1 cellular context compared by ENCODE assay signal in genomic region chr17:69327060-69327831, GRCh38.
A peak's percentile ranks its signal among the peaks of the same experiment; 100 is the strongest.
TF ChIP-seq lines count a peak whose summit lies in the region.

A gene with protein sequence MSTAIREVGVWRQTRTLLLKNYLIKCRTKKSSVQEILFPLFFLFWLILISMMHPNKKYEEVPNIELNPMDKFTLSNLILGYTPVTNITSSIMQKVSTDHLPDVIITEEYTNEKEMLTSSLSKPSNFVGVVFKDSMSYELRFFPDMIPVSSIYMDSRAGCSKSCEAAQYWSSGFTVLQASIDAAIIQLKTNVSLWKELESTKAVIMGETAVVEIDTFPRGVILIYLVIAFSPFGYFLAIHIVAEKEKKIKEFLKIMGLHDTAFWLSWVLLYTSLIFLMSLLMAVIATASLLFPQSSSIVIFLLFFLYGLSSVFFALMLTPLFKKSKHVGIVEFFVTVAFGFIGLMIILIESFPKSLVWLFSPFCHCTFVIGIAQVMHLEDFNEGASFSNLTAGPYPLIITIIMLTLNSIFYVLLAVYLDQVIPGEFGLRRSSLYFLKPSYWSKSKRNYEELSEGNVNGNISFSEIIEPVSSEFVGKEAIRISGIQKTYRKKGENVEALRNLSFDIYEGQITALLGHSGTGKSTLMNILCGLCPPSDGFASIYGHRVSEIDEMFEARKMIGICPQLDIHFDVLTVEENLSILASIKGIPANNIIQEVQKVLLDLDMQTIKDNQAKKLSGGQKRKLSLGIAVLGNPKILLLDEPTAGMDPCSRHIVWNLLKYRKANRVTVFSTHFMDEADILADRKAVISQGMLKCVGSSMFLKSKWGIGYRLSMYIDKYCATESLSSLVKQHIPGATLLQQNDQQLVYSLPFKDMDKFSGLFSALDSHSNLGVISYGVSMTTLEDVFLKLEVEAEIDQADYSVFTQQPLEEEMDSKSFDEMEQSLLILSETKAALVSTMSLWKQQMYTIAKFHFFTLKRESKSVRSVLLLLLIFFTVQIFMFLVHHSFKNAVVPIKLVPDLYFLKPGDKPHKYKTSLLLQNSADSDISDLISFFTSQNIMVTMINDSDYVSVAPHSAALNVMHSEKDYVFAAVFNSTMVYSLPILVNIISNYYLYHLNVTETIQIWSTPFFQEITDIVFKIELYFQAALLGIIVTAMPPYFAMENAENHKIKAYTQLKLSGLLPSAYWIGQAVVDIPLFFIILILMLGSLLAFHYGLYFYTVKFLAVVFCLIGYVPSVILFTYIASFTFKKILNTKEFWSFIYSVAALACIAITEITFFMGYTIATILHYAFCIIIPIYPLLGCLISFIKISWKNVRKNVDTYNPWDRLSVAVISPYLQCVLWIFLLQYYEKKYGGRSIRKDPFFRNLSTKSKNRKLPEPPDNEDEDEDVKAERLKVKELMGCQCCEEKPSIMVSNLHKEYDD (N-terminal part only) (minus strand): TSS chr17:69327133. CDS start chr17:69314415, 12,718 bp downstream.

TF ChIP-seq in K562, 482 proteins besides CTCF, POLR2A, EP300 and RAD21 (continued from another document and continues in another):
- TF ChIP-seq, protein P1, sequence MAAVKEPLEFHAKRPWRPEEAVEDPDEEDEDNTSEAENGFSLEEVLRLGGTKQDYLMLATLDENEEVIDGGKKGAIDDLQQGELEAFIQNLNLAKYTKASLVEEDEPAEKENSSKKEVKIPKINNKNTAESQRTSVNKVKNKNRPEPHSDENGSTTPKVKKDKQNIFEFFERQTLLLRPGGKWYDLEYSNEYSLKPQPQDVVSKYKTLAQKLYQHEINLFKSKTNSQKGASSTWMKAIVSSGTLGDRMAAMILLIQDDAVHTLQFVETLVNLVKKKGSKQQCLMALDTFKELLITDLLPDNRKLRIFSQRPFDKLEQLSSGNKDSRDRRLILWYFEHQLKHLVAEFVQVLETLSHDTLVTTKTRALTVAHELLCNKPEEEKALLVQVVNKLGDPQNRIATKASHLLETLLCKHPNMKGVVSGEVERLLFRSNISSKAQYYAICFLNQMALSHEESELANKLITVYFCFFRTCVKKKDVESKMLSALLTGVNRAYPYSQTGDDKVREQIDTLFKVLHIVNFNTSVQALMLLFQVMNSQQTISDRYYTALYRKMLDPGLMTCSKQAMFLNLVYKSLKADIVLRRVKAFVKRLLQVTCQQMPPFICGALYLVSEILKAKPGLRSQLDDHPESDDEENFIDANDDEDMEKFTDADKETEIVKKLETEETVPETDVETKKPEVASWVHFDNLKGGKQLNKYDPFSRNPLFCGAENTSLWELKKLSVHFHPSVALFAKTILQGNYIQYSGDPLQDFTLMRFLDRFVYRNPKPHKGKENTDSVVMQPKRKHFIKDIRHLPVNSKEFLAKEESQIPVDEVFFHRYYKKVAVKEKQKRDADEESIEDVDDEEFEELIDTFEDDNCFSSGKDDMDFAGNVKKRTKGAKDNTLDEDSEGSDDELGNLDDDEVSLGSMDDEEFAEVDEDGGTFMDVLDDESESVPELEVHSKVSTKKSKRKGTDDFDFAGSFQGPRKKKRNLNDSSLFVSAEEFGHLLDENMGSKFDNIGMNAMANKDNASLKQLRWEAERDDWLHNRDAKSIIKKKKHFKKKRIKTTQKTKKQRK (IDR thresholded peaks at IDR 0.05; ENCODE audit: borderline replicate concordance, low read depth, low read length): no peak
- TF ChIP-seq CBFA2T2 (conservative IDR thresholded peaks at IDR 0.05) (no peak), BCL6 (CRISPR knock-in tag; IDR thresholded peaks at IDR 0.05) (no peak), ZFX (CRISPR knock-in tag; IDR thresholded peaks at IDR 0.05) (peak; percentile 89), MAX (CRISPR knock-in tag; IDR thresholded peaks at IDR 0.05) (peak; percentile 58), ZBTB40 (IDR thresholded peaks at IDR 0.05) (no peak), ZBTB40 (CRISPR knock-in tag; IDR thresholded peaks at IDR 0.05) (no peak), DDX20 (tag; IDR thresholded peaks at IDR 0.05; ENCODE audit: low read depth) (no peak), POLR3G (IDR thresholded peaks at IDR 0.05; ENCODE audit: extremely low read depth, insufficient read length, insufficient replicate concordance) (no peak), KDM5B (IDR thresholded peaks at IDR 0.05; ENCODE audit: insufficient replicate concordance, low read depth, low read length) (no peak), ILK (tag; IDR thresholded peaks at IDR 0.05; ENCODE audit: borderline replicate concordance, low read depth) (no peak), BCOR (IDR thresholded peaks at IDR 0.05) (peak; percentile 20; the same call in 1 of the 2 replicates), MTF1 (CRISPR knock-in tag; IDR thresholded peaks at IDR 0.05; ENCODE audit: borderline replicate concordance) (no peak), FOSL1 (tag; conservative IDR thresholded peaks at IDR 0.05) (no peak), E2F8 (IDR thresholded peaks at IDR 0.05; ENCODE audit: low read depth, partially characterized antibody) (no peak), SRSF7 (optimal IDR thresholded peaks at IDR 0.05; ENCODE audit: low read depth, low read length) (no peak), TOE1 (IDR thresholded peaks at IDR 0.05; ENCODE audit: borderline replicate concordance) (no peak), TOE1 (CRISPR knock-in tag; IDR thresholded peaks at IDR 0.05; ENCODE audit: borderline replicate concordance, low read depth) (no peak), ERF (CRISPR knock-in tag; IDR thresholded peaks at IDR 0.05) (no peak; the same call in 1 of the 2 replicates), CHAMP1 (IDR thresholded peaks at IDR 0.05) (no peak), TAF7 (tag; IDR thresholded peaks at IDR 0.05) (no peak), BHLHE40 (IDR thresholded peaks at IDR 0.05; ENCODE audit: low read length) (peak; percentile 24; the same call in 1 of the 2 replicates), NR1H2 (CRISPR knock-in tag; IDR thresholded peaks at IDR 0.05) (no peak), SMC3 (conservative IDR thresholded peaks at IDR 0.05; ENCODE audit: insufficient read depth, low read depth, low read length) (no peak)
- TF ChIP-seq, protein P2, sequence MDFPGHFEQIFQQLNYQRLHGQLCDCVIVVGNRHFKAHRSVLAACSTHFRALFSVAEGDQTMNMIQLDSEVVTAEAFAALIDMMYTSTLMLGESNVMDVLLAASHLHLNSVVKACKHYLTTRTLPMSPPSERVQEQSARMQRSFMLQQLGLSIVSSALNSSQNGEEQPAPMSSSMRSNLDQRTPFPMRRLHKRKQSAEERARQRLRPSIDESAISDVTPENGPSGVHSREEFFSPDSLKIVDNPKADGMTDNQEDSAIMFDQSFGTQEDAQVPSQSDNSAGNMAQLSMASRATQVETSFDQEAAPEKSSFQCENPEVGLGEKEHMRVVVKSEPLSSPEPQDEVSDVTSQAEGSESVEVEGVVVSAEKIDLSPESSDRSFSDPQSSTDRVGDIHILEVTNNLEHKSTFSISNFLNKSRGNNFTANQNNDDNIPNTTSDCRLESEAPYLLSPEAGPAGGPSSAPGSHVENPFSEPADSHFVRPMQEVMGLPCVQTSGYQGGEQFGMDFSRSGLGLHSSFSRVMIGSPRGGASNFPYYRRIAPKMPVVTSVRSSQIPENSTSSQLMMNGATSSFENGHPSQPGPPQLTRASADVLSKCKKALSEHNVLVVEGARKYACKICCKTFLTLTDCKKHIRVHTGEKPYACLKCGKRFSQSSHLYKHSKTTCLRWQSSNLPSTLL (IDR thresholded peaks at IDR 0.05): no peak
